In genomic region chr4:155805016-155805415, GRCh38 we compare ENCODE assay signal across 23 cellular contexts. TPM values are rescaled to one million over a fixed set of nuclear protein-coding genes. Genes with fewer than 3 reads are reported as not detected.
DNase-seq lines count a peak whose midpoint lies in the region; ATAC-seq, FAIRE-seq and TF ChIP-seq lines count a peak whose summit lies in the region.
"Had no signal": no experiment of that assay in that cellular context is flagged by ENCODE, and none has a peak within 500 bp of the region (broad histone marks: within the 10 kb centered on the region; RNA-seq: fewer than 3 reads in every experiment).

No MANE protein-coding gene starts in this region.

- H3K9me3 ChIP-seq in endothelial cell of umbilical vein (replicated peaks; ENCODE audit: control insufficient read depth, insufficient read depth, low read length): no peaks in the 10 kb centered on the region
- H3K9me3 ChIP-seq: heart right ventricle, thyroid gland had no signal

- H3K4me2 ChIP-seq in endothelial cell of umbilical vein (ENCODE audit: insufficient read depth, low read length): peak overlapping the region; percentile 53

- no peaks in the 10 kb centered on the region for H3K9me3 Mint-ChIP-seq in osteocyte (ENCODE audit: unreplicated experiment)
- H3K9me3 Mint-ChIP-seq: CD4-positive, alpha-beta T cell; naive thymus-derived CD8-positive, alpha-beta T cell; T-helper 1 cell treated with Interleukin-12 subunit alpha and Interleukin-12 subunit beta and Interleukin-4 antibody, amounts not matched to agents 30 μg/mL and 1 μg/mL, for 36 hours had no signal

- DNase-seq in AG20443 (ENCODE audit: low spot score) (peak; percentile 27), NCI-H226 (peak; percentile 15), endothelial cell of umbilical vein (ENCODE audit: low read depth, low spot score) (peak; percentile 66), osteocyte (ENCODE audit: extremely low spot score, unreplicated experiment) (no peak), AG08396 (ENCODE audit: low spot score) (no peak)
- DNase-seq: activated naive CD4-positive, alpha-beta T cell; activated T-cell treated with anti-CD3 and anti-CD28 coated beads for 4 hours; CD4-positive, alpha-beta T cell; erythroblast; heart right ventricle; MV-4-11; naive thymus-derived CD8-positive, alpha-beta T cell; NCI-H2029; NCI-H524; thyroid gland had no signal

- H3K4me3 Mint-ChIP-seq in osteocyte (ENCODE audit: unreplicated experiment): no peak overlapping the region
- H3K4me3 Mint-ChIP-seq: CD4-positive, alpha-beta T cell; naive thymus-derived CD8-positive, alpha-beta T cell; T-helper 1 cell treated with Interleukin-12 subunit alpha and Interleukin-12 subunit beta and Interleukin-4 antibody, amounts not matched to agents 30 μg/mL and 1 μg/mL, for 36 hours had no signal

- no peak for TF ChIP-seq CTCF in endothelial cell of umbilical vein (IDR thresholded peaks at IDR 0.05; ENCODE audit: extremely low read depth in 1 of 2, insufficient read depth in 1 of 2, low read depth in 1 of 2, low read length in 2 of 2)
- no peak for TF ChIP-seq CTCF in osteocyte (IDR thresholded peaks at IDR 0.05)

- TF ChIP-seq POLR2A in endothelial cell of umbilical vein (IDR thresholded peaks at IDR 0.05; ENCODE audit: low read depth, low read length): no peak

- no peak for ATAC-seq in HG03460 (IDR thresholded peaks at IDR 0.05; ENCODE audit: unreplicated experiment)
- ATAC-seq in GM19463 (IDR thresholded peaks at IDR 0.05; ENCODE audit: unreplicated experiment): no peak
- no peak for ATAC-seq in GM19351 (IDR thresholded peaks at IDR 0.05; ENCODE audit: unreplicated experiment)
- ATAC-seq: heart right ventricle; naive thymus-derived CD8-positive, alpha-beta T cell had no signal

- H3K36me3 Mint-ChIP-seq in osteocyte (ENCODE audit: unreplicated experiment): peaks cover 26% of the 10 kb centered on the region
- H3K36me3 Mint-ChIP-seq: naive thymus-derived CD8-positive, alpha-beta T cell had no signal

- H3K36me3 ChIP-seq in endothelial cell of umbilical vein (ENCODE audit: control insufficient read depth in 2 of 2, extremely low read depth in 1 of 2, insufficient read depth in 2 of 2, low read length in 2 of 2): no peaks in the 10 kb centered on the region
- H3K36me3 ChIP-seq: thyroid gland had no signal

- H3K79me2 ChIP-seq in endothelial cell of umbilical vein (ENCODE audit: control insufficient read depth, insufficient read depth, low read length): no peaks in the 10 kb centered on the region

- CTCF ChIA-PET in endothelial cell of umbilical vein (lab: Charles Lee): interaction anchor here (1.7 kb wide), 1 partner anchor 149 kb away, joined by 6 read pairs; the partner anchor contains the start of gene CTSO

- POLR2A ChIA-PET in endothelial cell of umbilical vein (lab: Charles Lee): no interaction called here

- H2AFZ ChIP-seq in endothelial cell of umbilical vein (ENCODE audit: low read depth, low read length): peak overlapping the region; percentile 61

- peaks cover 10% of the 10 kb centered on the region for H3K4me1 ChIP-seq in endothelial cell of umbilical vein (ENCODE audit: control insufficient read depth, extremely low read depth, insufficient read depth, low read length)
- H3K4me1 ChIP-seq: heart right ventricle had no signal

- peak overlapping the region; percentile 77 for H3K27ac Mint-ChIP-seq in osteocyte (ENCODE audit: unreplicated experiment)
- H3K27ac Mint-ChIP-seq: CD4-positive, alpha-beta T cell; naive thymus-derived CD8-positive, alpha-beta T cell; T-helper 1 cell treated with Interleukin-12 subunit alpha and Interleukin-12 subunit beta and Interleukin-4 antibody, amounts not matched to agents 30 μg/mL and 1 μg/mL, for 36 hours had no signal

- dilution Hi-C loops in endothelial cell of umbilical vein (cut with MboI; ENCODE audit: extremely low pct_ligation_motif_present, low sequenced_read_pairs): no loop called here

- peak overlapping the region; percentile 46 for H3K27ac ChIP-seq in endothelial cell of umbilical vein (ENCODE audit: insufficient read depth, low read depth, low read length)
- H3K27ac ChIP-seq: heart right ventricle, VCaP had no signal

- BruUV-seq in endothelial cell of umbilical vein (replicated peaks; lab: Mats Ljungman, UMichigan): no TSS peak

- intact Hi-C loops in endothelial cell of umbilical vein (cut with micrococcal nuclease): loop anchor here (5.0 kb wide), 1 partner anchor 1322 kb away; no protein-coding TSS in a partner anchor

- no peak overlapping the region for H3K9ac ChIP-seq in endothelial cell of umbilical vein (replicated peaks; ENCODE audit: extremely low read depth, insufficient read depth, low read length)

- peaks cover 18% of the 10 kb centered on the region for H3K4me1 Mint-ChIP-seq in osteocyte (ENCODE audit: unreplicated experiment)
- H3K4me1 Mint-ChIP-seq: naive thymus-derived CD8-positive, alpha-beta T cell had no signal

- H3K27me3 Mint-ChIP-seq in osteocyte (ENCODE audit: unreplicated experiment): no peaks in the 10 kb centered on the region
- H3K27me3 Mint-ChIP-seq: CD4-positive, alpha-beta T cell; naive thymus-derived CD8-positive, alpha-beta T cell had no signal

- no peak overlapping the region for H3K4me3 ChIP-seq in endothelial cell of umbilical vein (replicated peaks in 1 of 3; ENCODE audit: insufficient read depth in 1 of 3, low read depth in 1 of 3, low read length in 3 of 3)
- H3K4me3 ChIP-seq: heart right ventricle, lung, thyroid gland had no signal

- H3K9me1 ChIP-seq in endothelial cell of umbilical vein (replicated peaks; ENCODE audit: control insufficient read depth, extremely low read depth, insufficient read depth, low read length): no peaks in the 10 kb centered on the region

- no peaks in the 10 kb centered on the region for H3K27me3 ChIP-seq in endothelial cell of umbilical vein (ENCODE audit: control insufficient read depth in 2 of 2, insufficient read depth in 2 of 2, low read length in 2 of 2)
- H3K27me3 ChIP-seq: heart right ventricle, thyroid gland had no signal

- FAIRE-seq in endothelial cell of umbilical vein (lab: Jason Lieb, UNC): no peak
- FAIRE-seq: keratinocyte had no signal

- H4K20me1 ChIP-seq in endothelial cell of umbilical vein (replicated peaks; ENCODE audit: control insufficient read depth, extremely low read depth, insufficient read depth, low read length): no peaks in the 10 kb centered on the region

TF ChIP-seq in endothelial cell of umbilical vein, 7 proteins besides CTCF, POLR2A, EP300 and RAD21:
- peak; percentile 18 for TF ChIP-seq FOS (IDR thresholded peaks at IDR 0.05; ENCODE audit: borderline replicate concordance, insufficient read depth, low read length)
- TF ChIP-seq JUN (IDR thresholded peaks at IDR 0.05; ENCODE audit: borderline replicate concordance, insufficient read depth, insufficient read length, low read depth): peak; percentile 25
- no peak for TF ChIP-seq MAX (IDR thresholded peaks at IDR 0.05; ENCODE audit: insufficient read depth, insufficient read length)
- TF ChIP-seq EZH2 (IDR thresholded peaks at IDR 0.05; ENCODE audit: borderline replicate concordance, low read depth, low read length, severe bottlenecking): no peak

RNA-seq across cellular contexts. Expression of gene GUCY1B1, which starts 46.2 kb away (rescaled TPM):
- 4.7 and 7.0 TPM in 2 replicates for total RNA-seq in endothelial cell of umbilical vein
- 1.7 and 1.9 TPM in 2 replicates for polyA plus RNA-seq in endothelial cell of umbilical vein
- polyA plus RNA-seq in endothelial cell of umbilical vein (2011; cell fraction: cytosol; rRNA removed): 1.8 and 2.2 TPM in 2 replicates
- polyA plus RNA-seq in endothelial cell of umbilical vein (2011; cell fraction: nucleus; rRNA removed): 2.0 and 2.1 TPM in 2 replicates
- polyA plus RNA-seq in endothelial cell of umbilical vein (2012): 0.10 and 0.33 TPM in 2 replicates
- 5.3 and 5.5 TPM in 2 replicates for polyA minus RNA-seq in endothelial cell of umbilical vein
- polyA minus RNA-seq in endothelial cell of umbilical vein (2011; cell fraction: cytosol; rRNA and poly(A)+ RNA removed): not detected
- 1.5 and 2.8 TPM in 2 replicates for polyA minus RNA-seq in endothelial cell of umbilical vein (2011; cell fraction: nucleus; rRNA and poly(A)+ RNA removed)
- total RNA-seq in osteocyte: 11.5 and 13.2 TPM in 2 replicates
- total RNA-seq: A673; CD4-positive, alpha-beta T cell; naive thymus-derived CD8-positive, alpha-beta T cell had no signal
- polyA plus RNA-seq: naive thymus-derived CD8-positive, alpha-beta T cell had no signal

Comparison
In these comparisons a context has a peak if more than half of its experiments do, and no peak if none do; other contexts are left out.
1. DNase-seq: peak in AG20443 (single experiment), NCI-H226 (single experiment) and endothelial cell of umbilical vein (single experiment); none in osteocyte (single experiment) and AG08396 (single experiment).